In the genomic region with DNA sequence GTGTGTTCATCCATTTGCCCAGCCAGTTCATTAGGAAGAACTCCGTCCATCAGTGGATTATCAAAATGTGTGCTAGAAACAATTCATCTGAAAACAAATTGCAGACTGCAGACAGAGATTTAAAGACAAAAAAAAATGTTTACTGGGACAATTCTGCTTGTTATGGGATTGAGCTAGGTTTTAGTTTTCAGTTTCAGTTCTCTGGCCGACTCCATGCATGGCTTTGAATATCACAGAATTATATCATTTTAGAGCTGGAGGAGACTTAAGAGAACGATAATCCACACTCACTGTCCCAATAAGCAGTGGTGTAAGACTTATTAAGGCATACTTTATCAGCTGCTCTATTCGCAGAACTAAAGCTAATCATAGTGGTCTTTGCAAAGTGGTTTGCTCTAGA, we compare ENCODE assay signal across 30 cellular contexts. TPM values are rescaled to one million over a fixed set of nuclear protein-coding genes. Genes with fewer than 3 reads are reported as not detected.
DNase-seq lines count a peak whose midpoint lies in the region; ATAC-seq and TF ChIP-seq lines count a peak whose summit lies in the region.
"Had no signal": no experiment of that assay in that cellular context is flagged by ENCODE, and none has a peak within 500 bp of the region (broad histone marks: within the 10 kb centered on the region; RNA-seq: fewer than 3 reads in every experiment).

No MANE protein-coding gene starts in this region.

- no peaks in the 10 kb centered on the region for H3K36me3 Mint-ChIP-seq in effector memory CD8-positive, alpha-beta T cell (ENCODE audit: insufficient read depth)
- H3K36me3 Mint-ChIP-seq: activated naive CD8-positive, alpha-beta T cell treated with anti-CD3 and anti-CD28 coated beads for 36 hours; naive B cell; stimulated activated memory B cell treated with anti-CD40 and anti-IgM and Interleukin-4, amounts not matched to agents 10 μg/mL and 1 μg/mL and 100 μg/mL, for 72 hours; type B pancreatic cell had no signal

- intact Hi-C loops in left ventricle myocardium superior (cut with micrococcal nuclease) = no loop called here

- DNase-seq in left ventricle myocardium superior = no peak
- DNase-seq in right atrium auricular region (ENCODE audit: low spot score) = no peak
- no peak for DNase-seq in effector memory CD8-positive, alpha-beta T cell
- no peak for DNase-seq in globus pallidus (ENCODE audit: low spot score)
- no peak for DNase-seq in NCI-H2107 (lab: John Stamatoyannopoulos, UW)
- no peak for DNase-seq in C1 segment of cervical spinal cord (lab: John Stamatoyannopoulos, UW)
- DNase-seq: activated CD4-positive, alpha-beta T cell treated with anti-CD3 and anti-CD28 coated beads for 36 hours; activated effector memory CD4-positive, alpha-beta T cell treated with anti-CD3 and anti-CD28 coated beads, Interleukin-2, amount 50 U/mL, for 16 hours; activated naive CD8-positive, alpha-beta T cell treated with anti-CD3 and anti-CD28 coated beads for 36 hours; activated T-cell treated with anti-CD3 and anti-CD28 coated beads for 4 hours; aorta; CD4-positive, alpha-beta memory T cell; effector CD4-positive, alpha-beta T cell; foreskin fibroblast; head of caudate nucleus; islet precursor cell; Karpas-422; left ventricle myocardium inferior; naive B cell; NCI-H1417 treated with DMSO at 0.1 percent for 48 hours; NCI-H2081; NCI-H226; NCI-H526 treated with DMSO at 0.1 percent for 48 hours; SHP77 treated with DMSO at 0.1 percent for 48 hours had no signal

- no peak for TF ChIP-seq CTCF in right atrium auricular region (IDR thresholded peaks at IDR 0.05)

- H3K27ac Mint-ChIP-seq in effector memory CD8-positive, alpha-beta T cell = peak overlapping the region; percentile 10 to 20
- H3K27ac Mint-ChIP-seq: activated CD4-positive, alpha-beta T cell treated with anti-CD3 and anti-CD28 coated beads for 36 hours; activated naive CD8-positive, alpha-beta T cell treated with anti-CD3 and anti-CD28 coated beads for 36 hours; stimulated activated memory B cell treated with anti-CD40 and anti-IgM and Interleukin-4, amounts not matched to agents 10 μg/mL and 1 μg/mL and 100 μg/mL, for 72 hours; T-helper 2 cell treated with Interferon-gamma antibody and Interleukin-4, amounts not matched to agents 5 μg/mL and 100 μg/mL, for 36 hours; type B pancreatic cell had no signal

- peaks cover 0 to 11% of the 10 kb centered on the region in 2 donors for H3K4me1 ChIP-seq in right atrium auricular region
- no peaks in the 10 kb centered on the region for H3K4me1 ChIP-seq in mucosa of stomach (ENCODE audit: control insufficient read depth, insufficient read depth, low read length)

- H3K27me3 ChIP-seq in right atrium auricular region (no peaks in the 10 kb centered on the region), mucosa of stomach (ENCODE audit: control insufficient read depth, insufficient read depth, low read length) (no peaks in the 10 kb centered on the region)

- peak overlapping the region; percentile 23 for H3K9ac ChIP-seq in mucosa of stomach (ENCODE audit: low read length)

- peaks cover 0 to 3% of the 10 kb centered on the region in 2 donors for H3K4me1 Mint-ChIP-seq in effector memory CD8-positive, alpha-beta T cell (ENCODE audit: low read depth in 2 of 2)
- H3K4me1 Mint-ChIP-seq: naive B cell had no signal

- peaks cover 4% of the 10 kb centered on the region for H3K36me3 ChIP-seq in right atrium auricular region
- no peaks in the 10 kb centered on the region for H3K36me3 ChIP-seq in mucosa of stomach (ENCODE audit: control insufficient read depth, insufficient read depth, low read length)

- H3K9me3 Mint-ChIP-seq in effector memory CD8-positive, alpha-beta T cell = no peaks in the 10 kb centered on the region
- H3K9me3 Mint-ChIP-seq: activated naive CD8-positive, alpha-beta T cell treated with anti-CD3 and anti-CD28 coated beads for 36 hours; CD4-positive, alpha-beta memory T cell; naive B cell; stimulated activated memory B cell treated with anti-CD40 and anti-IgM and Interleukin-4, amounts not matched to agents 10 μg/mL and 1 μg/mL and 100 μg/mL, for 72 hours; T-helper 2 cell treated with Interferon-gamma antibody and Interleukin-4, amounts not matched to agents 5 μg/mL and 100 μg/mL, for 36 hours; type B pancreatic cell had no signal

- no peak overlapping the region for H3K27ac ChIP-seq in right atrium auricular region
- H3K27ac ChIP-seq: left ventricle myocardium inferior had no signal

- ATAC-seq in left ventricle myocardium superior = peak; percentile 18
- no peak for ATAC-seq in effector memory CD8-positive, alpha-beta T cell (replicated peaks)
- ATAC-seq in GM19467 (IDR thresholded peaks at IDR 0.05; ENCODE audit: unreplicated experiment) = no peak
- ATAC-seq: Panc1; stimulated activated memory B cell treated with anti-CD40 and anti-IgM and Interleukin-4, amounts not matched to agents 10 μg/mL and 1 μg/mL and 100 μg/mL, for 72 hours had no signal

- no peak overlapping the region for H3K4me3 Mint-ChIP-seq in effector memory CD8-positive, alpha-beta T cell
- H3K4me3 Mint-ChIP-seq: activated CD4-positive, alpha-beta T cell treated with anti-CD3 and anti-CD28 coated beads for 36 hours; activated naive CD8-positive, alpha-beta T cell treated with anti-CD3 and anti-CD28 coated beads for 36 hours; CD4-positive, alpha-beta memory T cell; naive B cell; stimulated activated memory B cell treated with anti-CD40 and anti-IgM and Interleukin-4, amounts not matched to agents 10 μg/mL and 1 μg/mL and 100 μg/mL, for 72 hours; T-helper 2 cell treated with Interferon-gamma antibody and Interleukin-4, amounts not matched to agents 5 μg/mL and 100 μg/mL, for 36 hours; type B pancreatic cell had no signal

- H3K9me3 ChIP-seq in right atrium auricular region (no peaks in the 10 kb centered on the region), mucosa of stomach (ENCODE audit: control insufficient read depth, low read length) (no peaks in the 10 kb centered on the region)
- H3K9me3 ChIP-seq: left ventricle myocardium inferior had no signal

- H3K4me3 ChIP-seq in right atrium auricular region = no peak overlapping the region
- no peak overlapping the region for H3K4me3 ChIP-seq in mucosa of stomach (ENCODE audit: low read length)
- H3K4me3 ChIP-seq: left ventricle myocardium inferior had no signal

- peaks cover 0 to 6% of the 10 kb centered on the region in 2 donors for H3K27me3 Mint-ChIP-seq in effector memory CD8-positive, alpha-beta T cell
- H3K27me3 Mint-ChIP-seq: activated naive CD8-positive, alpha-beta T cell treated with anti-CD3 and anti-CD28 coated beads for 36 hours; CD4-positive, alpha-beta memory T cell; naive B cell; stimulated activated memory B cell treated with anti-CD40 and anti-IgM and Interleukin-4, amounts not matched to agents 10 μg/mL and 1 μg/mL and 100 μg/mL, for 72 hours; type B pancreatic cell had no signal

RNA-seq across cellular contexts. Expression of a gene that starts 51.1 kb away (rescaled TPM):
- 116 TPM for total RNA-seq in left ventricle myocardium superior
- 100 to 1,000 TPM in 1 of 2 donors, 10 to 100 TPM in 1; 79.1 to 111 TPM for total RNA-seq in right atrium auricular region
